In the genomic region with DNA sequence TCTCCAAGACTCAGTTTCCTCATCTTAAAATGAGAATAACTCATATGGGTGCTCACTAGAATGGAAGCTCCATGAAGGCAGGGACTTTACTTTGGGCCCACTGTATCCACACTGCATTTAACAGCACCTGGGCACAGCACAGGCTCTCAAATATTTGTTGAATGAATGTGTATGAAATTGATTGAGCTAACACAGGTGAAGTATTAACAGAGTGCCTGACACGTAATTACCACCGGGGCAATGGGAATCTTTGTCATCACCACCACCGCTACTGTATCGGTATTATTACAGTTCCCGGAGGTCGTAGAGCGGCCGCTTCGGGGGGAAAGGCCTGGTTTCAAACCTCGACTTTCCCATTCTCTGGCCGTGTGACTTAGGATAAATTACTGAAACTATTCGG, we compare ENCODE assay signal across 8 cellular contexts. TPM values are rescaled to one million over a fixed set of nuclear protein-coding genes. Genes with fewer than 3 reads are reported as not detected.
DNase-seq lines count a peak whose midpoint lies in the region; ATAC-seq, FAIRE-seq and TF ChIP-seq lines count a peak whose summit lies in the region.

No MANE protein-coding gene starts in this region.

- intact Hi-C loops in A673 (cut with micrococcal nuclease; ENCODE audit: unreplicated experiment), result no loop called here

- CTCF ChIA-PET in A673 (lab: Charles Lee), result no interaction called here

- DNase-seq in A673 (ENCODE audit: low spot score) (peak; percentile 12), HFFc6 (no peak), brain microvascular endothelial cell (no peak), H54 (ENCODE audit: insufficient read length, low spot score) (no peak), GM13977 (ENCODE audit: low spot score) (no peak)
- no peak for DNase-seq in activated CD4-positive, alpha-beta T cell treated with anti-CD3 and anti-CD28 coated beads, Interleukin-2, amount 50 U/mL, for 1 hour

- no peak for FAIRE-seq in H54 (lab: Jason Lieb, UNC)

- no peak for ATAC-seq in HG03354 (IDR thresholded peaks at IDR 0.05; ENCODE audit: poor library complexity, severe bottlenecking, unreplicated experiment)

- POLR2A ChIA-PET in A673 (lab: Charles Lee; ENCODE audit: low non-redundant PET), result no interaction called here

- peak overlapping the region; percentile 97 for H3K4me3 Mint-ChIP-seq in HFFc6

- TF ChIP-seq POLR2A in H54 (IDR thresholded peaks at IDR 0.05; ENCODE audit: low read depth, low read length), result no peak

- H3K9me3 ChIP-seq in A673 (ENCODE audit: low read depth, low read length, poor library complexity, severe bottlenecking) (no peaks in the 10 kb centered on the region), mucosa of stomach (ENCODE audit: control insufficient read depth, low read length) (no peaks in the 10 kb centered on the region)

- no peaks in the 10 kb centered on the region for H3K9me3 Mint-ChIP-seq in HFFc6

- H3K4me3 ChIP-seq in A673 (ENCODE audit: low read depth, low read length, poor library complexity, severe bottlenecking) (peak overlapping the region; percentile 87), brain microvascular endothelial cell (ENCODE audit: low read depth, low read length) (peak overlapping the region; percentile 88), mucosa of stomach (ENCODE audit: low read length) (peak overlapping the region; percentile 87)

- peaks cover 16% of the 10 kb centered on the region for H3K4me1 Mint-ChIP-seq in HFFc6 (ENCODE audit: low read depth)

- BruUV-seq in A673 (replicated peaks; lab: Mats Ljungman, UMichigan), result no TSS peak

- H3K36me3 ChIP-seq in A673 (ENCODE audit: insufficient read depth, low read length, poor library complexity, severe bottlenecking) (no peaks in the 10 kb centered on the region), brain microvascular endothelial cell (replicated peaks) (no peaks in the 10 kb centered on the region), mucosa of stomach (ENCODE audit: control insufficient read depth, insufficient read depth, low read length) (no peaks in the 10 kb centered on the region)

- H3K27ac Mint-ChIP-seq in HFFc6, result peak overlapping the region; percentile 100

- peaks cover 14% of the 10 kb centered on the region for H3K27me3 Mint-ChIP-seq in HFFc6 (ENCODE audit: insufficient read depth)

- H3K9ac ChIP-seq in mucosa of stomach (ENCODE audit: low read length), result peak overlapping the region; percentile 81

- TF ChIP-seq CTCF in A673 (conservative IDR thresholded peaks at IDR 0.05; ENCODE audit: low read depth, low read length), result no peak
- TF ChIP-seq CTCF in HFFc6 (IDR thresholded peaks at IDR 0.05), result no peak
- TF ChIP-seq CTCF in brain microvascular endothelial cell (IDR thresholded peaks at IDR 0.05; ENCODE audit: low read depth, low read length, missing control alignments), result no peak
- TF ChIP-seq CTCF in GM13977 (IDR thresholded peaks at IDR 0.05; ENCODE audit: extremely low read depth, insufficient read depth, missing control alignments), result no peak

- H3K4me1 ChIP-seq in A673 (ENCODE audit: insufficient read depth, low read length, poor library complexity, severe bottlenecking), result peaks cover 23% of the 10 kb centered on the region
- H3K4me1 ChIP-seq in mucosa of stomach (ENCODE audit: control insufficient read depth, insufficient read depth, low read length), result peaks cover 5% of the 10 kb centered on the region

- in situ Hi-C loops in brain microvascular endothelial cell (cut with HindIII; ENCODE audit: low pct_ligation_motif_present, low sequenced_read_pairs) (no loop called here), GM13977 (cut with MboI; ENCODE audit: low pct_unique_long_range_greater_than_20kb, low sequenced_read_pairs, unreplicated experiment) (no loop called here)

- H3K27me3 ChIP-seq in A673 (replicated peaks; ENCODE audit: insufficient read depth, low read depth, low read length, poor library complexity) (no peaks in the 10 kb centered on the region), brain microvascular endothelial cell (replicated peaks) (no peaks in the 10 kb centered on the region), mucosa of stomach (ENCODE audit: control insufficient read depth, insufficient read depth, low read length) (peaks cover 5% of the 10 kb centered on the region)

- H3K27ac ChIP-seq in A673 (ENCODE audit: low read depth, low read length, poor library complexity, severe bottlenecking) (peak overlapping the region; percentile 96), brain microvascular endothelial cell (peak overlapping the region; percentile 98)

- no peaks in the 10 kb centered on the region for H3K36me3 Mint-ChIP-seq in HFFc6 (ENCODE audit: low read depth)

RNA-seq across cellular contexts. Expression of gene RIC8B, which starts 1.2 kb away (rescaled TPM):
- 21.3 and 23.5 TPM in 2 replicates for total RNA-seq in A673 (2021)
- 10 to 100 TPM in 4 of 6 experiments, 1 to 10 TPM in 2; 8.0 to 12.0 (median 10.2) TPM for total RNA-seq in HFFc6 (2021; fragmentation: NEBNext Ultra II Directional; extraction: Animal tissue kit (Norgen Biotek cat#: 25700))
